In the genomic region with DNA sequence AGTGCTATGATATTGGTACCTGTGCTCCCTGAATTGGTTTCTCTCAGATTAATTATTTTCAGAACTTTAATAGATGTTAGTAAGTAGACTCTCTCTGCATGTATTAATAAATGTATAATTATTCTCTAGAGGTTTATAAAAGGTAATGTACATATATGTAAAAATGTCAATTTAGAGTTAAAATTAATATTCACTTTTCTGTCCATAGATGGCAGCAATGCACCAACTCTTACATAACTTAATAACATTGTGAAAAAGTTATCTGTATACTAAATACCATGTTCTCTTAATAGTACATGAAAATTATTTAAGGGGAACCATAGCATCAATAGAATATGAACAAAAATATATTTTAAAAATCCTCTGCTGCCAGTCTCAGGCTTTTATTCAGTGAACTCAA, we compare ENCODE assay signal across 11 cellular contexts.
DNase-seq lines count a peak whose midpoint lies in the region; ATAC-seq and TF ChIP-seq lines count a peak whose summit lies in the region.
"Had no signal": no experiment of that assay in that cellular context is flagged by ENCODE, and none has a peak within 500 bp of the region (broad histone marks: within the 10 kb centered on the region; RNA-seq: fewer than 3 reads in every experiment).

No MANE protein-coding gene starts in this region.

- no peak overlapping the region for H3K4me2 ChIP-seq in GM23338

- no peaks in the 10 kb centered on the region for H3K36me3 Mint-ChIP-seq in GM23338 (ENCODE audit: low read depth)
- H3K36me3 Mint-ChIP-seq: activated naive CD4-positive, alpha-beta T cell treated with anti-CD3 and anti-CD28 coated beads, Interleukin-2, amount 50 U/mL, for 24 hours; naive B cell had no signal

- peaks cover 4% of the 10 kb centered on the region; the same call in 2 of the 3 replicates for H3K4me1 Mint-ChIP-seq in GM23338
- H3K4me1 Mint-ChIP-seq: activated naive CD4-positive, alpha-beta T cell treated with anti-CD3 and anti-CD28 coated beads, Interleukin-2, amount 50 U/mL, for 24 hours; naive B cell had no signal

- no peaks in the 10 kb centered on the region for H3K36me3 ChIP-seq in A673 (ENCODE audit: insufficient read depth, low read length, poor library complexity, severe bottlenecking)
- no peaks in the 10 kb centered on the region for H3K36me3 ChIP-seq in GM23338 (ENCODE audit: insufficient read depth)

- POLR2A ChIA-PET in A673 (lab: Charles Lee; ENCODE audit: low non-redundant PET): no interaction called here

- peak; percentile 10 for DNase-seq in A673 (ENCODE audit: low spot score)
- peak; percentile 24 for DNase-seq in NCI-H446 treated with DMSO at 0.1 percent for 48 hours (lab: John Stamatoyannopoulos, UW)
- peak; percentile 4 for DNase-seq in fibroblast of peridontal ligament (ENCODE audit: extremely low read depth)
- no peak for DNase-seq in mucosa of gallbladder (ENCODE audit: low spot score)
- DNase-seq in GM23338 (ENCODE audit: low spot score): no peak
- no peak for DNase-seq in COLO829 (ENCODE audit: low spot score)
- DNase-seq: naive B cell, NCI-H187 had no signal

- H4K20me1 ChIP-seq in GM23338 (replicated peaks; ENCODE audit: insufficient read depth): no peaks in the 10 kb centered on the region

- no peaks in the 10 kb centered on the region for H3K79me2 ChIP-seq in GM23338 (replicated peaks; ENCODE audit: insufficient read depth)

- no TSS peak for BruUV-seq in A673 (replicated peaks; lab: Mats Ljungman, UMichigan)

- H3K4me1 ChIP-seq in A673 (ENCODE audit: insufficient read depth, low read length, poor library complexity, severe bottlenecking) (no peaks in the 10 kb centered on the region), GM23338 (ENCODE audit: insufficient read depth) (peaks cover 3% of the 10 kb centered on the region; the same call in 1 of the 2 replicates)

- no peak overlapping the region for H3K4me3 Mint-ChIP-seq in GM23338
- H3K4me3 Mint-ChIP-seq: activated naive CD4-positive, alpha-beta T cell treated with anti-CD3 and anti-CD28 coated beads, Interleukin-2, amount 50 U/mL, for 24 hours; naive B cell had no signal

- H3K9me3 ChIP-seq in A673 (ENCODE audit: low read depth, low read length, poor library complexity, severe bottlenecking): no peaks in the 10 kb centered on the region

- TF ChIP-seq CTCF in A673 (conservative IDR thresholded peaks at IDR 0.05; ENCODE audit: low read depth, low read length): peak; percentile 61
- peak in 1 of 2 experiments; percentile 58; a peak in 3 of 4 replicates for TF ChIP-seq CTCF in GM23338 (conservative IDR thresholded peaks at IDR 0.05; ENCODE audit: low read depth in 2 of 2)

- H3K27ac ChIP-seq in A673 (ENCODE audit: low read depth, low read length, poor library complexity, severe bottlenecking) (no peak overlapping the region), GM23338 (ENCODE audit: low read depth) (no peak overlapping the region)

- no peaks in the 10 kb centered on the region for H3F3A ChIP-seq in GM23338 (replicated peaks; ENCODE audit: low read depth)

- CTCF ChIA-PET in A673 (lab: Charles Lee): no interaction called here

- intact Hi-C loops in A673 (cut with micrococcal nuclease; ENCODE audit: unreplicated experiment): loop anchor here (5.0 kb wide), 1 partner anchor 339 kb away; no protein-coding TSS in a partner anchor

- H2AFZ ChIP-seq in GM23338: no peak overlapping the region

- H3K27ac Mint-ChIP-seq in GM23338: no peak overlapping the region
- H3K27ac Mint-ChIP-seq: activated naive CD4-positive, alpha-beta T cell treated with anti-CD3 and anti-CD28 coated beads, Interleukin-2, amount 50 U/mL, for 24 hours; naive B cell had no signal

- H3K9me2 ChIP-seq in GM23338 (ENCODE audit: insufficient read depth): no peaks in the 10 kb centered on the region

- peak; percentile 52 for ATAC-seq in GM18508 (IDR thresholded peaks at IDR 0.05; ENCODE audit: insufficient read depth, unreplicated experiment)
- no peak for ATAC-seq in HG02870 (IDR thresholded peaks at IDR 0.05; ENCODE audit: unreplicated experiment)
- no peak for ATAC-seq in GM23338

- H3K4me3 ChIP-seq in A673 (ENCODE audit: low read depth, low read length, poor library complexity, severe bottlenecking) (no peak overlapping the region), GM23338 (no peak overlapping the region)

- no peaks in the 10 kb centered on the region; the same call in 2 of the 3 replicates for H3K9me3 Mint-ChIP-seq in GM23338
- H3K9me3 Mint-ChIP-seq: activated naive CD4-positive, alpha-beta T cell treated with anti-CD3 and anti-CD28 coated beads, Interleukin-2, amount 50 U/mL, for 24 hours; naive B cell had no signal

- H3K27me3 ChIP-seq in A673 (replicated peaks; ENCODE audit: insufficient read depth, low read depth, low read length, poor library complexity) (peaks cover 3% of the 10 kb centered on the region), GM23338 (ENCODE audit: insufficient read depth) (peaks cover 17% of the 10 kb centered on the region)

- no peaks in the 10 kb centered on the region for H3K27me3 Mint-ChIP-seq in GM23338 (ENCODE audit: insufficient read depth, low read depth, poor library complexity)
- H3K27me3 Mint-ChIP-seq: activated naive CD4-positive, alpha-beta T cell treated with anti-CD3 and anti-CD28 coated beads, Interleukin-2, amount 50 U/mL, for 24 hours; naive B cell had no signal

TF ChIP-seq in GM23338, 12 proteins besides CTCF, POLR2A, EP300 and RAD21 (continues in another document):
- no peak for TF ChIP-seq ZNF114 (CRISPR knock-in tag; IDR thresholded peaks at IDR 0.05)
- no peak for TF ChIP-seq STAT1 (IDR thresholded peaks at IDR 0.05; ENCODE audit: unreplicated experiment)
- no peak for TF ChIP-seq NANOG (IDR thresholded peaks at IDR 0.05; ENCODE audit: borderline replicate concordance)
- no peak for TF ChIP-seq ETS1 (IDR thresholded peaks at IDR 0.05)
- TF ChIP-seq EZH2phosphoT487 (IDR thresholded peaks at IDR 0.05; ENCODE audit: unreplicated experiment): no peak
- no peak for TF ChIP-seq JUNB (IDR thresholded peaks at IDR 0.05; ENCODE audit: unreplicated experiment)
- TF ChIP-seq ZNF331 (CRISPR knock-in tag; IDR thresholded peaks at IDR 0.05; ENCODE audit: low read depth): no peak
- no peak for TF ChIP-seq CREB1 (CRISPR knock-in tag; IDR thresholded peaks at IDR 0.05; ENCODE audit: low read depth)
- no peak for TF ChIP-seq EZH2 (IDR thresholded peaks at IDR 0.05; ENCODE audit: low read depth, unreplicated experiment)
- TF ChIP-seq, protein P1, sequence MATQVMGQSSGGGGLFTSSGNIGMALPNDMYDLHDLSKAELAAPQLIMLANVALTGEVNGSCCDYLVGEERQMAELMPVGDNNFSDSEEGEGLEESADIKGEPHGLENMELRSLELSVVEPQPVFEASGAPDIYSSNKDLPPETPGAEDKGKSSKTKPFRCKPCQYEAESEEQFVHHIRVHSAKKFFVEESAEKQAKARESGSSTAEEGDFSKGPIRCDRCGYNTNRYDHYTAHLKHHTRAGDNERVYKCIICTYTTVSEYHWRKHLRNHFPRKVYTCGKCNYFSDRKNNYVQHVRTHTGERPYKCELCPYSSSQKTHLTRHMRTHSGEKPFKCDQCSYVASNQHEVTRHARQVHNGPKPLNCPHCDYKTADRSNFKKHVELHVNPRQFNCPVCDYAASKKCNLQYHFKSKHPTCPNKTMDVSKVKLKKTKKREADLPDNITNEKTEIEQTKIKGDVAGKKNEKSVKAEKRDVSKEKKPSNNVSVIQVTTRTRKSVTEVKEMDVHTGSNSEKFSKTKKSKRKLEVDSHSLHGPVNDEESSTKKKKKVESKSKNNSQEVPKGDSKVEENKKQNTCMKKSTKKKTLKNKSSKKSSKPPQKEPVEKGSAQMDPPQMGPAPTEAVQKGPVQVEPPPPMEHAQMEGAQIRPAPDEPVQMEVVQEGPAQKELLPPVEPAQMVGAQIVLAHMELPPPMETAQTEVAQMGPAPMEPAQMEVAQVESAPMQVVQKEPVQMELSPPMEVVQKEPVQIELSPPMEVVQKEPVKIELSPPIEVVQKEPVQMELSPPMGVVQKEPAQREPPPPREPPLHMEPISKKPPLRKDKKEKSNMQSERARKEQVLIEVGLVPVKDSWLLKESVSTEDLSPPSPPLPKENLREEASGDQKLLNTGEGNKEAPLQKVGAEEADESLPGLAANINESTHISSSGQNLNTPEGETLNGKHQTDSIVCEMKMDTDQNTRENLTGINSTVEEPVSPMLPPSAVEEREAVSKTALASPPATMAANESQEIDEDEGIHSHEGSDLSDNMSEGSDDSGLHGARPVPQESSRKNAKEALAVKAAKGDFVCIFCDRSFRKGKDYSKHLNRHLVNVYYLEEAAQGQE (IDR thresholded peaks at IDR 0.05; ENCODE audit: unreplicated experiment): no peak

Comparison
In these comparisons a context has a peak if more than half of its experiments do, and no peak if none do; other contexts are left out.
1. DNase-seq: peak in A673 (single experiment), NCI-H446 treated with DMSO at 0.1 percent for 48 hours (single experiment) and fibroblast of peridontal ligament (single experiment); none in mucosa of gallbladder (single experiment), GM23338 (single experiment) and COLO829 (single experiment).